20 cellular contexts compared by ENCODE assay signal in genomic region chr15:77327168-77327567, GRCh38.
"Had no signal": no experiment of that assay in that cellular context is flagged by ENCODE, and none has a peak within 500 bp of the region (broad histone marks: within the 10 kb centered on the region; RNA-seq: fewer than 3 reads in every experiment).

No MANE protein-coding gene starts in this region.

- H3K4me3 ChIP-seq: hepatocyte, lung, ovary, right lobe of liver, tibial nerve, upper lobe of right lung, vagina had no signal

- H3K9me3 ChIP-seq: ovary, right lobe of liver, tibial nerve, upper lobe of right lung, vagina had no signal

- H3K27me3 Mint-ChIP-seq: naive thymus-derived CD4-positive, alpha-beta T cell; progenitor cell of endocrine pancreas had no signal

- H3K27me3 ChIP-seq: foreskin keratinocyte, hepatocyte, ovary, right lobe of liver, tibial nerve, upper lobe of right lung, vagina had no signal

- H3K27ac Mint-ChIP-seq: naive thymus-derived CD4-positive, alpha-beta T cell; nephron progenitor cell; progenitor cell of endocrine pancreas had no signal

- H3K4me2 ChIP-seq: hepatocyte had no signal

- H3K4me1 Mint-ChIP-seq: naive thymus-derived CD4-positive, alpha-beta T cell; nephron progenitor cell had no signal

- H3K36me3 ChIP-seq: ovary, right lobe of liver, tibial nerve, upper lobe of right lung, vagina had no signal

- H2AFZ ChIP-seq: hepatocyte had no signal

- H3K4me3 Mint-ChIP-seq: naive thymus-derived CD4-positive, alpha-beta T cell; nephron progenitor cell had no signal

- H3K27ac ChIP-seq: foreskin keratinocyte, hepatocyte, ovary, right lobe of liver, upper lobe of right lung, vagina had no signal

- H3K4me1 ChIP-seq: foreskin keratinocyte, right lobe of liver, upper lobe of right lung had no signal

- DNase-seq: central memory CD4-positive, alpha-beta T cell; effector memory CD4-positive, alpha-beta T cell; foreskin keratinocyte; left colon; left ventricle myocardium superior; mesendoderm; naive thymus-derived CD4-positive, alpha-beta T cell; nephron progenitor cell; ovary; retina; right lobe of liver; stimulated activated CD4-positive, alpha-beta T cell treated with anti-CD3 and anti-CD28 coated beads, Interleukin-2, amount 100 ng/mL, for 24 hours; stimulated activated naive CD4-positive, alpha-beta T cell treated with Interleukin-2 at 50 U/mL for 16 hours; upper lobe of right lung had no signal

- FAIRE-seq: endometrium had no signal
